ENCODE assay signal across 8 cellular contexts in genomic region chr7:12257582-12257981, GRCh38. TPM values are rescaled to one million over a fixed set of nuclear protein-coding genes. Genes with fewer than 3 reads are reported as not detected.
A peak's percentile ranks its signal among the peaks of the same experiment; 100 is the strongest.
DNase-seq lines count a peak whose midpoint lies in the region; ATAC-seq and TF ChIP-seq lines count a peak whose summit lies in the region.

No MANE protein-coding gene starts in this region.

- CTCF ChIA-PET in activated CD8-positive, alpha-beta T cell treated with anti-CD3 and anti-CD28 coated beads, Interleukin-2, amount 10 ng/mL, durations not matched to agents 7 days and 5 days (lab: Charles Lee) = interaction anchor here (0.8 to 2.5 kb wide), 2 partner anchors 13 to 47 kb away, joined by 3 to 12 read pairs; partner anchors contain the start of gene TMEM106B

- H3K27me3 ChIP-seq in liver (ENCODE audit: control insufficient read depth in 4 of 4, insufficient read depth in 4 of 4, low read length in 3 of 4) (no peaks in the 10 kb centered on the region), transverse colon (no peaks in the 10 kb centered on the region)

- no peak for TF ChIP-seq EP300 in transverse colon (IDR thresholded peaks at IDR 0.05; ENCODE audit: low read depth)

- peak overlapping the region in 1 of 2 donors; percentile 39 for H3K9ac ChIP-seq in liver (ENCODE audit: low read depth in 1 of 2, low read length in 2 of 2)

- H3K4me3 ChIP-seq in liver (ENCODE audit: low read depth in 1 of 3, low read length in 3 of 3) = peak overlapping the region in 2 of 3 donors; percentile 24 to 27
- peak overlapping the region in 1 of 4 donors; percentile 14 for H3K4me3 ChIP-seq in transverse colon

- H3K36me3 ChIP-seq in liver (ENCODE audit: control insufficient read depth in 4 of 4, insufficient read depth in 3 of 4, low read depth in 1 of 4, low read length in 3 of 4) (no peaks in the 10 kb centered on the region), transverse colon (no peaks in the 10 kb centered on the region)

- H3K27me3 Mint-ChIP-seq in activated CD8-positive, alpha-beta T cell treated with anti-CD3 and anti-CD28 coated beads, Interleukin-2, amount 10 ng/mL, durations not matched to agents 7 days and 5 days (ENCODE audit: low read depth) = no peaks in the 10 kb centered on the region

- peak; percentile 71 for DNase-seq in activated CD8-positive, alpha-beta T cell treated with anti-CD3 and anti-CD28 coated beads, Interleukin-2, amount 10 ng/mL, durations not matched to agents 7 days and 5 days
- DNase-seq in transverse colon (no peak), cerebellum (ENCODE audit: low spot score) (no peak), amniotic stem cell (lab: John Stamatoyannopoulos, UW) (no peak)

- no peak for TF ChIP-seq CTCF in liver (IDR thresholded peaks at IDR 0.05; ENCODE audit: low read depth, low read length, missing input control)
- TF ChIP-seq CTCF in transverse colon (IDR thresholded peaks at IDR 0.05) = no peak

- peaks cover 16% of the 10 kb centered on the region for H3K9me3 Mint-ChIP-seq in activated CD8-positive, alpha-beta T cell treated with anti-CD3 and anti-CD28 coated beads, Interleukin-2, amount 10 ng/mL, durations not matched to agents 7 days and 5 days (ENCODE audit: insufficient read depth)

- no peak overlapping the region for H3K27ac Mint-ChIP-seq in activated CD8-positive, alpha-beta T cell treated with anti-CD3 and anti-CD28 coated beads, Interleukin-2, amount 10 ng/mL, durations not matched to agents 7 days and 5 days

- peak; percentile 24 to 27 for TF ChIP-seq RAD21 in liver (IDR thresholded peaks at IDR 0.05)

- POLR2A ChIA-PET in activated CD8-positive, alpha-beta T cell treated with anti-CD3 and anti-CD28 coated beads, Interleukin-2, amount 10 ng/mL, durations not matched to agents 7 days and 5 days (lab: Charles Lee) = interaction anchor here (0.8 to 1.6 kb wide), 2 partner anchors 12 to 46 kb away, joined by 4 to 11 read pairs; partner anchors contain the start of gene TMEM106B

- peaks cover 0 to 4% (median 1%) of the 10 kb centered on the region in 4 donors for H3K4me1 ChIP-seq in liver (ENCODE audit: control insufficient read depth in 4 of 4, insufficient read depth in 4 of 4, low read length in 3 of 4)
- peaks cover 0 to 2% (median 0%) of the 10 kb centered on the region in 4 donors for H3K4me1 ChIP-seq in transverse colon

- peak; percentile 99 for ATAC-seq in GM18498 (IDR thresholded peaks at IDR 0.05; ENCODE audit: unreplicated experiment)
- ATAC-seq in GM21423 (IDR thresholded peaks at IDR 0.05; ENCODE audit: unreplicated experiment) = peak; percentile 100
- ATAC-seq in HG03571 (IDR thresholded peaks at IDR 0.05; ENCODE audit: unreplicated experiment) = peak; percentile 100
- ATAC-seq in activated CD8-positive, alpha-beta T cell treated with anti-CD3 and anti-CD28 coated beads, Interleukin-2, amount 10 ng/mL, durations not matched to agents 7 days and 5 days = peak; percentile 99

- H3K9me3 ChIP-seq in liver (ENCODE audit: control insufficient read depth in 4 of 4, low read length in 3 of 4) (no peaks in the 10 kb centered on the region), transverse colon (no peaks in the 10 kb centered on the region)

- WGBS in liver = 24% methylated on average over 2 of the region's 2 CpGs
- WGBS in transverse colon (ENCODE audit: low coverage in 1 of 2), 2 donors = 55 to 76% methylated on average over 2 of the region's 2 CpGs

- in situ Hi-C loops in transverse colon (cut with MboI; ENCODE audit: low pct_ligation_motif_present in 1 of 4, low pct_unique_long_range_greater_than_20kb in 1 of 4, low sequenced_read_pairs in 3 of 4) = no loop called here

- TF ChIP-seq POLR2A in transverse colon (IDR thresholded peaks at IDR 0.05) = no peak

- peaks cover 11% of the 10 kb centered on the region for H3K36me3 Mint-ChIP-seq in activated CD8-positive, alpha-beta T cell treated with anti-CD3 and anti-CD28 coated beads, Interleukin-2, amount 10 ng/mL, durations not matched to agents 7 days and 5 days (ENCODE audit: low read depth)

- intact Hi-C loops in transverse colon (cut with DNase I; ENCODE audit: low total_unique reads) = no loop called here

- H3K4me3 Mint-ChIP-seq in activated CD8-positive, alpha-beta T cell treated with anti-CD3 and anti-CD28 coated beads, Interleukin-2, amount 10 ng/mL, durations not matched to agents 7 days and 5 days = no peak overlapping the region

- H3K4me1 Mint-ChIP-seq in activated CD8-positive, alpha-beta T cell treated with anti-CD3 and anti-CD28 coated beads, Interleukin-2, amount 10 ng/mL, durations not matched to agents 7 days and 5 days (ENCODE audit: low read depth) = peaks cover 14% of the 10 kb centered on the region

- peak overlapping the region; percentile 58 to 62 for H3K27ac ChIP-seq in liver (ENCODE audit: low read depth in 1 of 2, low read length in 2 of 2)
- H3K27ac ChIP-seq in transverse colon = no peak overlapping the region

TF ChIP-seq in liver, 16 proteins besides CTCF, POLR2A, EP300 and RAD21:
- no peak for TF ChIP-seq ZBTB33 (IDR thresholded peaks at IDR 0.05)
- TF ChIP-seq TAF1 (conservative IDR thresholded peaks at IDR 0.05) = no peak
- no peak for TF ChIP-seq GABPA (IDR thresholded peaks at IDR 0.05 in 1 of 2, conservative IDR thresholded peaks at IDR 0.05 in 1 of 2)
- peak in 1 of 2 donors; percentile 40 for TF ChIP-seq JUND (IDR thresholded peaks at IDR 0.05)
- TF ChIP-seq YY1 (IDR thresholded peaks at IDR 0.05) = no peak
- no peak for TF ChIP-seq HNF4A (conservative IDR thresholded peaks at IDR 0.05)
- TF ChIP-seq RXRA (IDR thresholded peaks at IDR 0.05) = peak; percentile 50 to 78
- no peak for TF ChIP-seq ATF3 (IDR thresholded peaks at IDR 0.05)
- no peak for TF ChIP-seq HNF4G (IDR thresholded peaks at IDR 0.05)
- TF ChIP-seq FOXA2 (IDR thresholded peaks at IDR 0.05) = no peak
- peak; percentile 49 for TF ChIP-seq REST (IDR thresholded peaks at IDR 0.05)
- peak; percentile 78 for TF ChIP-seq SP1 (IDR thresholded peaks at IDR 0.05)
- TF ChIP-seq FOXA1 (IDR thresholded peaks at IDR 0.05) = no peak
- no peak for TF ChIP-seq NR2F2 (IDR thresholded peaks at IDR 0.05)
- no peak for TF ChIP-seq EGR1 (IDR thresholded peaks at IDR 0.05; ENCODE audit: low read depth in 2 of 2)
- no peak for TF ChIP-seq MAX (IDR thresholded peaks at IDR 0.05)

RNA-seq across cellular contexts. Expression of gene TMEM106B, which starts 46.5 kb away (rescaled TPM):
- total RNA-seq in activated CD8-positive, alpha-beta T cell treated with anti-CD3 and anti-CD28 coated beads, Interleukin-2, amount 10 ng/mL, durations not matched to agents 7 days and 5 days = 10 to 100 TPM; 43.7 to 48.9 TPM
- total RNA-seq in liver = 10 to 100 TPM; 35.1 to 70.2 TPM
- polyA plus RNA-seq in liver = 10 to 100 TPM; 18.6 to 19.4 TPM
- total RNA-seq in transverse colon = 100 to 1,000 TPM in 1 of 4 donors, 10 to 100 TPM in 3; 24.3 to 102 (median 80.8) TPM
- total RNA-seq in cerebellum = 76.0 TPM

Comparison
In these comparisons a context has a peak if more than half of its experiments do, and no peak if none do; other contexts are left out.
1. H3K27ac ChIP-seq: peak in liver (2 of 2); none in transverse colon (0 of 4).
2. Peak in every context shown above with its lines, with median percentiles within 50 percentile points of each other: ATAC-seq.